In the genomic region with DNA sequence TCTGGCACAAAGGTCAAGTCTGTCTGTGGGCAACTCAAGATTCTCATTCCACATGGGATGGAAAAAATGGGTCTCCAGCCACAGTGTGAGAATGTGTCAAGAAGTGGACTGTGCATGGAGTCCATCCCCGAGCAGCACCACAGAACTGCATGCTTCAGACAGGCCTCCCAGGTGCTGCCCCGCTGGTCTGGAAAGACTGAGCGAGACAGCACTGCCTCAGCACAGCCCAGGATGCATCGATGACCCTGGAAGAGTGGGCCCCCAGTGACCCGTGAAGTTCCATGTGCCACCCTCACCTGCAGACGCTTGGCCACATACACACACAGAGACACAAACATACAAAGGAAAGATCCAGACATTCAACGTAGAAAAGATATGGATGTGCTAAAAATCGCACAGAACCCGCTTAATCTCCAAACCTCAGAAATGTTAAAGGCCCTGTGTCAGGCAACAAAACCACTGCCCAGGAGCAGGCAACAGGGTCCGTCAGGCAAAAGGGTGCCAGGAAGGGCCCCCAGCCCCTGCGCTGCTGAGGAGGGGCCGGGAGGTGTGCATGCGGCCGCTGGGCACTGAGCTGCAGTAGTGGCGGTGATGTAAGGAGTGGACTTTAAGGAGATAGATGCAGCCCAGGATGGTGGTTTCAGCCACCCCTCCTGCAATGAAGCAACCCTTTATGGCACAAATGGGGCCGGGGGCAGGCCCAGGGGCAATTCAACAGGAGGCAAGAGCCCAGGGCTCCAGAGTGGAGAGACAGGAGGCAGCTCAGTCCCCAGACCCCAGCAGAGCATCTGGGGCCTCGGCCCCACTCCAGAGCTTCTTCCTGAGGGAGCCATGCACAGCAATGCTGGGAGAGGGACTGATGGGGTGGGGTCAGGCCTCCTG, we compare ENCODE assay signal across 29 cellular contexts.
DNase-seq lines count a peak whose midpoint lies in the region; ATAC-seq and TF ChIP-seq lines count a peak whose summit lies in the region.
"Had no signal": no experiment of that assay in that cellular context is flagged by ENCODE, and none has a peak within 500 bp of the region (broad histone marks: within the 10 kb centered on the region; RNA-seq: fewer than 3 reads in every experiment).

No MANE protein-coding gene starts in this region.

- no peaks in the 10 kb centered on the region for H3K4me1 ChIP-seq in testis
- H3K4me1 ChIP-seq in naive thymus-derived CD4-positive, alpha-beta T cell (ENCODE audit: control insufficient read depth in 2 of 2, insufficient read depth in 2 of 2, low read length in 2 of 2) = no peaks in the 10 kb centered on the region
- H3K4me1 ChIP-seq: Peyer's patch, SJSA1 had no signal

- CTCF ChIA-PET in naive thymus-derived CD4-positive, alpha-beta T cell (lab: Charles Lee) = interaction anchor here (0.5 kb wide), 1 partner anchor 61 kb away, joined by 3 read pairs; no protein-coding TSS in a partner anchor

- TF ChIP-seq CTCF in testis (IDR thresholded peaks at IDR 0.05) = no peak

- ATAC-seq in left lobe of liver (no peak), GM21576 (IDR thresholded peaks at IDR 0.05; ENCODE audit: unreplicated experiment) (no peak)
- no peak for ATAC-seq in naive thymus-derived CD4-positive, alpha-beta T cell

- H3K27me3 Mint-ChIP-seq in naive thymus-derived CD4-positive, alpha-beta T cell = no peaks in the 10 kb centered on the region
- H3K27me3 Mint-ChIP-seq: activated CD4-positive, alpha-beta memory T cell treated with anti-CD3 and anti-CD28 coated beads, Interleukin-2, amount 10 ng/mL, durations not matched to agents 7 days and 5 days had no signal

- H3K4me3 ChIP-seq in H7 (ENCODE audit: insufficient read depth, low read depth, low read length) (no peak overlapping the region), testis (no peak overlapping the region)
- no peak overlapping the region for H3K4me3 ChIP-seq in naive thymus-derived CD4-positive, alpha-beta T cell (ENCODE audit: low read length)
- H3K4me3 ChIP-seq: MG63, Peyer's patch, SJSA1, spleen had no signal

- peaks cover 0 to 8% (median 4%) of the 10 kb centered on the region in 7 donors for H3K4me1 Mint-ChIP-seq in naive thymus-derived CD4-positive, alpha-beta T cell
- H3K4me1 Mint-ChIP-seq: activated CD4-positive, alpha-beta memory T cell treated with anti-CD3 and anti-CD28 coated beads, Interleukin-2, amount 10 ng/mL, durations not matched to agents 7 days and 5 days had no signal

- H3K9me3 ChIP-seq in testis = no peaks in the 10 kb centered on the region
- no peaks in the 10 kb centered on the region for H3K9me3 ChIP-seq in naive thymus-derived CD4-positive, alpha-beta T cell (ENCODE audit: control insufficient read depth in 2 of 3, low read length in 3 of 3)
- H3K9me3 ChIP-seq: MG63, Peyer's patch, SJSA1, spleen had no signal

- intact Hi-C loops in posterior vena cava (cut with DNase I) = no loop called here
- intact Hi-C loops in testis (cut with DNase I; ENCODE audit: low total_unique reads) = no loop called here
- intact Hi-C loops in naive thymus-derived CD4-positive, alpha-beta T cell (cut with micrococcal nuclease) = no loop called here

- POLR2A ChIA-PET in naive thymus-derived CD4-positive, alpha-beta T cell (lab: Charles Lee) = no interaction called here

- no peak overlapping the region for H3K4me3 Mint-ChIP-seq in naive thymus-derived CD4-positive, alpha-beta T cell
- H3K4me3 Mint-ChIP-seq: activated CD4-positive, alpha-beta memory T cell treated with anti-CD3 and anti-CD28 coated beads, Interleukin-2, amount 10 ng/mL, durations not matched to agents 7 days and 5 days; activated naive CD4-positive, alpha-beta T cell treated with anti-CD3 and anti-CD28 coated beads for 36 hours had no signal

- H3K27ac Mint-ChIP-seq in naive thymus-derived CD4-positive, alpha-beta T cell = peak overlapping the region in 3 of 9 donors; percentile 10 to 79 (median 38)
- H3K27ac Mint-ChIP-seq: activated CD4-positive, alpha-beta memory T cell treated with anti-CD3 and anti-CD28 coated beads, Interleukin-2, amount 10 ng/mL, durations not matched to agents 7 days and 5 days; activated naive CD4-positive, alpha-beta T cell treated with anti-CD3 and anti-CD28 coated beads for 36 hours had no signal

- DNase-seq in D341Med (ENCODE audit: low spot score) = peak; percentile 25
- DNase-seq in H7 = peak; percentile 33
- peak; percentile 41 for DNase-seq in left lobe of liver (ENCODE audit: low spot score)
- DNase-seq in posterior vena cava (ENCODE audit: low spot score) = peak; percentile 69
- no peak for DNase-seq in testis
- no peak for DNase-seq in naive thymus-derived CD4-positive, alpha-beta T cell
- no peak for DNase-seq in activated naive CD4-positive, alpha-beta T cell treated with Interleukin-2 at 50 U/mL for 16 hours
- DNase-seq: activated CD4-positive, alpha-beta memory T cell treated with anti-CD3 and anti-CD28 coated beads, Interleukin-2, amount 10 ng/mL, durations not matched to agents 7 days and 5 days; activated CD4-positive, alpha-beta T cell treated with anti-CD3 and anti-CD28 coated beads for 1 hour; activated naive CD4-positive, alpha-beta T cell treated with anti-CD3 and anti-CD28 coated beads for 36 hours; amniotic stem cell; brain microvascular endothelial cell; C1 segment of cervical spinal cord; DMS79 treated with DMSO at 0.1 percent for 48 hours; effector CD4-positive, alpha-beta T cell; GF-D8; glutamatergic neuron; MG63; NCI-H1105 treated with DMSO at 0.1 percent for 48 hours; NCI-H2029; NCI-H526 treated with DMSO at 0.1 percent for 48 hours; retina; substantia nigra; T-helper 1 cell had no signal

- peaks cover 0 to 25% (median 4%) of the 10 kb centered on the region in 5 donors for H3K36me3 Mint-ChIP-seq in naive thymus-derived CD4-positive, alpha-beta T cell

- WGBS in testis, 2 donors = 86 to 87% methylated on average over 17 of the region's 17 CpGs

- H3K27me3 ChIP-seq in H7 (ENCODE audit: control insufficient read depth, insufficient read depth, low read length) (no peaks in the 10 kb centered on the region), testis (no peaks in the 10 kb centered on the region)
- H3K27me3 ChIP-seq in naive thymus-derived CD4-positive, alpha-beta T cell (ENCODE audit: control insufficient read depth in 2 of 2, insufficient read depth in 2 of 2, low read length in 2 of 2) = no peaks in the 10 kb centered on the region
- H3K27me3 ChIP-seq: brain microvascular endothelial cell, MG63, Peyer's patch, SJSA1, spleen had no signal

- TF ChIP-seq POLR2A in testis (IDR thresholded peaks at IDR 0.05) = no peak

- H3K27ac ChIP-seq in testis = no peak overlapping the region
- H3K27ac ChIP-seq in naive thymus-derived CD4-positive, alpha-beta T cell (ENCODE audit: low read depth, low read length) = no peak overlapping the region
- H3K27ac ChIP-seq: brain microvascular endothelial cell, epithelial cell of prostate, Peyer's patch, SJSA1, spleen had no signal

- H3K36me3 ChIP-seq in H7 (replicated peaks; ENCODE audit: control insufficient read depth, insufficient read depth, low read length) (peaks cover 2% of the 10 kb centered on the region), testis (ENCODE audit: low read depth, missing control alignments) (no peaks in the 10 kb centered on the region)
- H3K36me3 ChIP-seq in naive thymus-derived CD4-positive, alpha-beta T cell (ENCODE audit: control insufficient read depth in 2 of 3, insufficient read depth in 3 of 3, low read length in 3 of 3) = peaks cover 0 to 59% (median 12%) of the 10 kb centered on the region in 3 experiments
- H3K36me3 ChIP-seq: MG63 had no signal

- peaks cover 0 to 6% (median 0%) of the 10 kb centered on the region in 11 donors for H3K9me3 Mint-ChIP-seq in naive thymus-derived CD4-positive, alpha-beta T cell
- H3K9me3 Mint-ChIP-seq: activated CD4-positive, alpha-beta memory T cell treated with anti-CD3 and anti-CD28 coated beads, Interleukin-2, amount 10 ng/mL, durations not matched to agents 7 days and 5 days; activated naive CD4-positive, alpha-beta T cell treated with anti-CD3 and anti-CD28 coated beads for 36 hours had no signal

Comparison
In these comparisons a context has a peak if more than half of its experiments do, and no peak if none do; other contexts are left out.
1. DNase-seq: peak in D341Med (single experiment), H7 (single experiment), left lobe of liver (single experiment) and posterior vena cava (single experiment); none in testis (single experiment), naive thymus-derived CD4-positive, alpha-beta T cell (0 of 9) and activated naive CD4-positive, alpha-beta T cell treated with Interleukin-2 at 50 U/mL for 16 hours (single experiment).